In the genomic region with DNA sequence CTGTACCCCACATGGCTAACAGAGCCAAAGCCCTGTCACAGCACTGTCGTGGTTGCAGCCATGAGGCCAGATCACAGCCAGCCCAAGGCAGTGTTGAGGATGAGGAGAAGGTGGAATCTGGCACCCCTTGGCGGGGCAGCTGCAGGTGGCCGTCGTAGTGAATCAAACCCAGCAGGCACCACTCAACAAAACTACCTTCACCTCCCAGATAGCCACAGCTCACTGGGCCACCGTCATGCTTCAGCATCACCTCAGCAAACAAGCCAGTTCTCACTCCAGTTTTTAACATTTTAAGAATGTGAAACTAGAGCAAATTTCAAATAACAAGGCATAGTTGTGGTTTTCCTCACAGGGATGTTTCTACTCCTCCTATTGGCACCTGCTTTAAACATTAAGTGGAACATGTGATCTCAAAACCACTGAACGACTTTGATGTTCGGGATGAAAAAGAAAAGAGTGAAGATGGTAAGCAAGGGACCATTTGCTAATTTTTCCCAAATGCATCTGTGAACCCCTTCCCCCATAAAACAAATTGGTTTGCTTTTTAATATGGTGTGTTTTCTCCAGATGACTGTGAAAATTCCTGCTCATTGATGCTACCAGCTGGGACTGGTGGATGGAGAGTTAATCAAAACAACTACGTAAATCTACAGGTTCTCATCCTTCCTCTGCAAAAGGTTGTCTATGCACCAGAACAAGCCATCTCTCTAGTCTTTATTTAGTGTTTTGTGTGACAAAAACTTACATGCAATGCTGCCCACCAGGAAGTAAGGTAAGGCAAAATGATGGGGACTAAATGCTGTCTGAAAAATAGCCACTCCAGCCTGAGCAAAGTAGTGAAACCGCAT, we compare ENCODE assay signal across 1 cellular context.
TF ChIP-seq lines count a peak whose summit lies in the region.

No MANE protein-coding gene starts in this region.

TF ChIP-seq in K562, 482 proteins besides CTCF, POLR2A, EP300 and RAD21:
- TF ChIP-seq, protein P1, sequence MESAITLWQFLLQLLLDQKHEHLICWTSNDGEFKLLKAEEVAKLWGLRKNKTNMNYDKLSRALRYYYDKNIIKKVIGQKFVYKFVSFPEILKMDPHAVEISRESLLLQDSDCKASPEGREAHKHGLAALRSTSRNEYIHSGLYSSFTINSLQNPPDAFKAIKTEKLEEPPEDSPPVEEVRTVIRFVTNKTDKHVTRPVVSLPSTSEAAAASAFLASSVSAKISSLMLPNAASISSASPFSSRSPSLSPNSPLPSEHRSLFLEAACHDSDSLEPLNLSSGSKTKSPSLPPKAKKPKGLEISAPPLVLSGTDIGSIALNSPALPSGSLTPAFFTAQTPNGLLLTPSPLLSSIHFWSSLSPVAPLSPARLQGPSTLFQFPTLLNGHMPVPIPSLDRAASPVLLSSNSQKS (CRISPR knock-in tag; IDR thresholded peaks at IDR 0.05) = no peak
- no peak for TF ChIP-seq ZNF507 (tag; conservative IDR thresholded peaks at IDR 0.05)
- TF ChIP-seq ZNF408 (CRISPR knock-in tag; IDR thresholded peaks at IDR 0.05; ENCODE audit: low read depth) = no peak
- no peak for TF ChIP-seq NCOR1 (IDR thresholded peaks at IDR 0.05)
- no peak for TF ChIP-seq PCBP2 (IDR thresholded peaks at IDR 0.05; ENCODE audit: low read depth, low read length, poor library complexity, severe bottlenecking)
- TF ChIP-seq, protein P2, sequence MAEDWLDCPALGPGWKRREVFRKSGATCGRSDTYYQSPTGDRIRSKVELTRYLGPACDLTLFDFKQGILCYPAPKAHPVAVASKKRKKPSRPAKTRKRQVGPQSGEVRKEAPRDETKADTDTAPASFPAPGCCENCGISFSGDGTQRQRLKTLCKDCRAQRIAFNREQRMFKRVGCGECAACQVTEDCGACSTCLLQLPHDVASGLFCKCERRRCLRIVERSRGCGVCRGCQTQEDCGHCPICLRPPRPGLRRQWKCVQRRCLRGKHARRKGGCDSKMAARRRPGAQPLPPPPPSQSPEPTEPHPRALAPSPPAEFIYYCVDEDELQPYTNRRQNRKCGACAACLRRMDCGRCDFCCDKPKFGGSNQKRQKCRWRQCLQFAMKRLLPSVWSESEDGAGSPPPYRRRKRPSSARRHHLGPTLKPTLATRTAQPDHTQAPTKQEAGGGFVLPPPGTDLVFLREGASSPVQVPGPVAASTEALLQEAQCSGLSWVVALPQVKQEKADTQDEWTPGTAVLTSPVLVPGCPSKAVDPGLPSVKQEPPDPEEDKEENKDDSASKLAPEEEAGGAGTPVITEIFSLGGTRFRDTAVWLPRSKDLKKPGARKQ (CRISPR knock-in tag; IDR thresholded peaks at IDR 0.05) = no peak
- no peak for TF ChIP-seq ZNF121 (CRISPR knock-in tag; conservative IDR thresholded peaks at IDR 0.05)
